In genomic region chrX:47198026-47198686, GRCh38 we compare ENCODE assay signal across 15 cellular contexts. TPM values are rescaled to one million over a fixed set of nuclear protein-coding genes. Genes with fewer than 3 reads are reported as not detected.
DNase-seq lines count a peak whose midpoint lies in the region; ATAC-seq and TF ChIP-seq lines count a peak whose summit lies in the region.
"Had no signal": no experiment of that assay in that cellular context is flagged by ENCODE, and none has a peak within 500 bp of the region (broad histone marks: within the 10 kb centered on the region; RNA-seq: fewer than 3 reads in every experiment).

No MANE protein-coding gene starts in this region.

- TF ChIP-seq CTCF in natural killer cell (IDR thresholded peaks at IDR 0.05) (no peak), mesothelial cell of epicardium (IDR thresholded peaks at IDR 0.05; ENCODE audit: unreplicated experiment) (no peak)

- H3K9me3 Mint-ChIP-seq in natural killer cell: no peaks in the 10 kb centered on the region
- no peaks in the 10 kb centered on the region for H3K9me3 Mint-ChIP-seq in natural killer cell treated with Interleukin-12 subunit alpha and Interleukin-12 subunit beta and Interleukin-15 and Interleukin-18, amount 100 ng/mL, for 72 hours
- H3K9me3 Mint-ChIP-seq in central memory CD8-positive, alpha-beta T cell: no peaks in the 10 kb centered on the region
- no peaks in the 10 kb centered on the region for H3K9me3 Mint-ChIP-seq in mesothelial cell of epicardium
- H3K9me3 Mint-ChIP-seq: activated naive CD8-positive, alpha-beta T cell treated with anti-CD3 and anti-CD28 coated beads, Interleukin-2, amount 10 ng/mL, durations not matched to agents 7 days and 5 days; effector memory CD8-positive, alpha-beta T cell; T-helper 2 cell treated with Interferon-gamma antibody and Interleukin-4, amounts not matched to agents 5 μg/mL and 100 μg/mL, for 36 hours had no signal

- no peak for ATAC-seq in natural killer cell
- ATAC-seq in natural killer cell treated with Interleukin-12 subunit alpha and Interleukin-12 subunit beta and Interleukin-15 and Interleukin-18, amount 100 ng/mL, for 72 hours: no peak
- ATAC-seq in central memory CD8-positive, alpha-beta T cell (replicated peaks; ENCODE audit: extremely low read depth, poor library complexity, severe bottlenecking): no peak
- ATAC-seq in GM19395 (IDR thresholded peaks at IDR 0.05; ENCODE audit: unreplicated experiment): no peak
- ATAC-seq in GM18867 (IDR thresholded peaks at IDR 0.05; ENCODE audit: unreplicated experiment): no peak
- ATAC-seq: effector memory CD8-positive, alpha-beta T cell; PC-3 had no signal

- no peak for DNase-seq in natural killer cell
- no peak for DNase-seq in natural killer cell treated with Interleukin-12 subunit alpha and Interleukin-12 subunit beta and Interleukin-15 and Interleukin-18, amount 100 ng/mL, for 72 hours (ENCODE audit: low spot score)
- DNase-seq in central memory CD8-positive, alpha-beta T cell (ENCODE audit: low spot score in 2 of 2): no peak
- DNase-seq in mesothelial cell of epicardium (ENCODE audit: low spot score in 2 of 2, unreplicated experiment in 2 of 2): no peak
- no peak for DNase-seq in activated CD4-positive, CD25-positive, alpha-beta regulatory T cell (lab: John Stamatoyannopoulos, UW)
- no peak for DNase-seq in posterior vena cava (ENCODE audit: low spot score)
- DNase-seq: activated naive CD8-positive, alpha-beta T cell treated with anti-CD3 and anti-CD28 coated beads, Interleukin-2, amount 10 ng/mL, durations not matched to agents 7 days and 5 days; DMS79 treated with DMSO at 0.1 percent for 48 hours; effector memory CD8-positive, alpha-beta T cell; hippocampal formation; PC-3; small intestine had no signal

- H3K36me3 Mint-ChIP-seq in natural killer cell: peaks cover 14% of the 10 kb centered on the region
- H3K36me3 Mint-ChIP-seq in natural killer cell treated with Interleukin-12 subunit alpha and Interleukin-12 subunit beta and Interleukin-15 and Interleukin-18, amount 100 ng/mL, for 72 hours: no peaks in the 10 kb centered on the region
- peaks cover 37% of the 10 kb centered on the region for H3K36me3 Mint-ChIP-seq in central memory CD8-positive, alpha-beta T cell (ENCODE audit: insufficient read depth)
- H3K36me3 Mint-ChIP-seq in mesothelial cell of epicardium: peaks cover 48% of the 10 kb centered on the region

- H3K27ac Mint-ChIP-seq in natural killer cell (peak overlapping the region; percentile 36 to 51), mesothelial cell of epicardium (peak overlapping the region; percentile 100)
- peak overlapping the region in 1 of 2 donors; percentile 56 for H3K27ac Mint-ChIP-seq in natural killer cell treated with Interleukin-12 subunit alpha and Interleukin-12 subunit beta and Interleukin-15 and Interleukin-18, amount 100 ng/mL, for 72 hours
- peak overlapping the region; percentile 29 for H3K27ac Mint-ChIP-seq in central memory CD8-positive, alpha-beta T cell (ENCODE audit: low read depth)
- H3K27ac Mint-ChIP-seq: T-helper 2 cell treated with Interferon-gamma antibody and Interleukin-4, amounts not matched to agents 5 μg/mL and 100 μg/mL, for 36 hours had no signal

- H3K4me1 Mint-ChIP-seq in natural killer cell: peaks cover 45 to 49% of the 10 kb centered on the region in 2 donors
- H3K4me1 Mint-ChIP-seq in natural killer cell treated with Interleukin-12 subunit alpha and Interleukin-12 subunit beta and Interleukin-15 and Interleukin-18, amount 100 ng/mL, for 72 hours (ENCODE audit: low read depth in 2 of 2): peaks cover 33 to 54% of the 10 kb centered on the region in 2 donors
- H3K4me1 Mint-ChIP-seq in central memory CD8-positive, alpha-beta T cell: peaks cover 41% of the 10 kb centered on the region
- peaks cover 53% of the 10 kb centered on the region for H3K4me1 Mint-ChIP-seq in mesothelial cell of epicardium

- intact Hi-C loops in natural killer cell (cut with micrococcal nuclease): loop anchor here (10.0 kb wide), 1 partner anchor 637 kb away; the partner anchor contains the start of gene ZNF81
- intact Hi-C loops in posterior vena cava (cut with DNase I): loop anchor here in 1 of 2 donors (10.0 kb wide), 2 partner anchors 187 to 327 kb away; no protein-coding TSS in a partner anchor

- H3K27me3 Mint-ChIP-seq in natural killer cell (ENCODE audit: low read depth in 2 of 2): no peaks in the 10 kb centered on the region
- H3K27me3 Mint-ChIP-seq in natural killer cell treated with Interleukin-12 subunit alpha and Interleukin-12 subunit beta and Interleukin-15 and Interleukin-18, amount 100 ng/mL, for 72 hours: no peaks in the 10 kb centered on the region
- no peaks in the 10 kb centered on the region for H3K27me3 Mint-ChIP-seq in central memory CD8-positive, alpha-beta T cell
- H3K27me3 Mint-ChIP-seq in mesothelial cell of epicardium (ENCODE audit: low read depth): no peaks in the 10 kb centered on the region
- H3K27me3 Mint-ChIP-seq: activated naive CD8-positive, alpha-beta T cell treated with anti-CD3 and anti-CD28 coated beads, Interleukin-2, amount 10 ng/mL, durations not matched to agents 7 days and 5 days; effector memory CD8-positive, alpha-beta T cell had no signal

- no peak overlapping the region for H3K4me3 Mint-ChIP-seq in natural killer cell
- H3K4me3 Mint-ChIP-seq in natural killer cell treated with Interleukin-12 subunit alpha and Interleukin-12 subunit beta and Interleukin-15 and Interleukin-18, amount 100 ng/mL, for 72 hours: no peak overlapping the region
- H3K4me3 Mint-ChIP-seq in central memory CD8-positive, alpha-beta T cell: no peak overlapping the region
- H3K4me3 Mint-ChIP-seq in mesothelial cell of epicardium: peak overlapping the region; percentile 20
- H3K4me3 Mint-ChIP-seq: activated naive CD8-positive, alpha-beta T cell treated with anti-CD3 and anti-CD28 coated beads, Interleukin-2, amount 10 ng/mL, durations not matched to agents 7 days and 5 days; T-helper 2 cell treated with Interferon-gamma antibody and Interleukin-4, amounts not matched to agents 5 μg/mL and 100 μg/mL, for 36 hours had no signal

RNA-seq across cellular contexts. Expression of gene UBA1, which starts 4.5 kb away (rescaled TPM):
- total RNA-seq in natural killer cell (100 to 1,000 TPM; 118 to 168 (median 120) TPM), mesothelial cell of epicardium (349 to 350 TPM (median 350 TPM) in 3 replicates), posterior vena cava (100 to 1,000 TPM; 151 to 179 TPM)
- total RNA-seq in natural killer cell treated with Interleukin-12 subunit alpha and Interleukin-12 subunit beta and Interleukin-15 and Interleukin-18, amount 100 ng/mL, for 72 hours: 100 to 1,000 TPM; 227 to 243 TPM

RNA-seq across cellular contexts. Expression of gene CDK16, which starts 20.3 kb away (rescaled TPM):
- total RNA-seq in natural killer cell (100 to 1,000 TPM; 112 to 140 (median 126) TPM), mesothelial cell of epicardium (216 to 226 TPM (median 221 TPM) in 3 replicates), posterior vena cava (10 to 100 TPM; 53.5 to 55.3 TPM)
- total RNA-seq in natural killer cell treated with Interleukin-12 subunit alpha and Interleukin-12 subunit beta and Interleukin-15 and Interleukin-18, amount 100 ng/mL, for 72 hours: 10 to 100 TPM; 62.2 to 63.7 TPM

RNA-seq across cellular contexts. Expression of gene USP11, which starts 34.7 kb away (rescaled TPM):
- total RNA-seq in natural killer cell (100 to 1,000 TPM; 107 to 131 (median 108) TPM), mesothelial cell of epicardium (315 to 337 TPM (median 315 TPM) in 3 replicates), posterior vena cava (10 to 100 TPM; 50.2 to 61.6 TPM)
- total RNA-seq in natural killer cell treated with Interleukin-12 subunit alpha and Interleukin-12 subunit beta and Interleukin-15 and Interleukin-18, amount 100 ng/mL, for 72 hours: 10 to 100 TPM; 45.7 to 49.2 TPM

RNA-seq across cellular contexts. Expression of gene RBM10, which starts 53.1 kb away (rescaled TPM):
- total RNA-seq in natural killer cell: 10 to 100 TPM; 37.5 to 43.7 (median 39.4) TPM
- 10 to 100 TPM; 59.6 to 62.2 TPM for total RNA-seq in natural killer cell treated with Interleukin-12 subunit alpha and Interleukin-12 subunit beta and Interleukin-15 and Interleukin-18, amount 100 ng/mL, for 72 hours
- 56.7 to 61.4 TPM (median 58.7 TPM) in 3 replicates for total RNA-seq in mesothelial cell of epicardium
- total RNA-seq in posterior vena cava: 10 to 100 TPM; 17.8 to 20.8 TPM

RNA-seq across cellular contexts. Expression of gene NDUFB11, which starts 53.7 kb away (rescaled TPM):
- total RNA-seq in natural killer cell (10 to 100 TPM; 38.2 to 43.3 (median 42.3) TPM), mesothelial cell of epicardium (82.9 to 85.7 TPM (median 83.9 TPM) in 3 replicates), posterior vena cava (10 to 100 TPM; 35.7 to 44.0 TPM)
- total RNA-seq in natural killer cell treated with Interleukin-12 subunit alpha and Interleukin-12 subunit beta and Interleukin-15 and Interleukin-18, amount 100 ng/mL, for 72 hours: 10 to 100 TPM; 50.8 to 75.4 TPM
